ENCODE assay signal across 7 cellular contexts in genomic region chrX:119887721-119888425, GRCh38. TPM values are rescaled to one million over a fixed set of nuclear protein-coding genes. Genes with fewer than 3 reads are reported as not detected.
DNase-seq lines count a peak whose midpoint lies in the region; ATAC-seq and TF ChIP-seq lines count a peak whose summit lies in the region.

No MANE protein-coding gene starts in this region.

- H3K9ac ChIP-seq in neural progenitor cell = no peak overlapping the region

- H3K27me3 Mint-ChIP-seq in activated T-helper 1 cell treated with anti-CD3 and anti-CD28 coated beads, Interleukin-12 subunit alpha, Interleukin-12 subunit beta, Interleukin-2, Interleukin-4 antibody, amounts not matched to agents 30 ng/mL and 10 ng/mL and 1 ng/mL, durations not matched to agents 14 hours and 24 hours and 36 hours (ENCODE audit: insufficient read depth) = no peaks in the 10 kb centered on the region
- H3K27me3 Mint-ChIP-seq in neural progenitor cell (ENCODE audit: insufficient read depth, low read depth) = peaks cover 10% of the 10 kb centered on the region

- no peak overlapping the region for H3K27ac Mint-ChIP-seq in activated T-helper 1 cell treated with anti-CD3 and anti-CD28 coated beads, Interleukin-12 subunit alpha, Interleukin-12 subunit beta, Interleukin-2, Interleukin-4 antibody, amounts not matched to agents 30 ng/mL and 10 ng/mL and 1 ng/mL, durations not matched to agents 14 hours and 24 hours and 36 hours
- H3K27ac Mint-ChIP-seq in neural progenitor cell = no peak overlapping the region

- peak overlapping the region; percentile 74 for H3K4me2 ChIP-seq in neural progenitor cell

- H3K36me3 ChIP-seq in neural progenitor cell = no peaks in the 10 kb centered on the region
- H3K36me3 ChIP-seq in uterus = no peaks in the 10 kb centered on the region

- no peaks in the 10 kb centered on the region for H4K20me1 ChIP-seq in neural progenitor cell (ENCODE audit: low read depth)

- no peaks in the 10 kb centered on the region for H3K9me3 Mint-ChIP-seq in activated T-helper 1 cell treated with anti-CD3 and anti-CD28 coated beads, Interleukin-12 subunit alpha, Interleukin-12 subunit beta, Interleukin-2, Interleukin-4 antibody, amounts not matched to agents 30 ng/mL and 10 ng/mL and 1 ng/mL, durations not matched to agents 14 hours and 24 hours and 36 hours
- peaks cover 12% of the 10 kb centered on the region for H3K9me3 Mint-ChIP-seq in neural progenitor cell

- peak overlapping the region; percentile 79 for H2AFZ ChIP-seq in neural progenitor cell (replicated peaks)

- no peaks in the 10 kb centered on the region for H3F3A ChIP-seq in neural progenitor cell (ENCODE audit: low read depth)

- H3K4me1 ChIP-seq in neural progenitor cell (no peaks in the 10 kb centered on the region), uterus (no peaks in the 10 kb centered on the region)

- no peak for TF ChIP-seq POLR2A in uterus (IDR thresholded peaks at IDR 0.05)

- peaks cover 6% of the 10 kb centered on the region for H3K4me1 Mint-ChIP-seq in activated T-helper 1 cell treated with anti-CD3 and anti-CD28 coated beads, Interleukin-12 subunit alpha, Interleukin-12 subunit beta, Interleukin-2, Interleukin-4 antibody, amounts not matched to agents 30 ng/mL and 10 ng/mL and 1 ng/mL, durations not matched to agents 14 hours and 24 hours and 36 hours (ENCODE audit: low read depth)
- no peaks in the 10 kb centered on the region for H3K4me1 Mint-ChIP-seq in neural progenitor cell

- no peaks in the 10 kb centered on the region for H3K79me2 ChIP-seq in neural progenitor cell (ENCODE audit: low read depth)

- no peaks in the 10 kb centered on the region for H3K36me3 Mint-ChIP-seq in activated T-helper 1 cell treated with anti-CD3 and anti-CD28 coated beads, Interleukin-12 subunit alpha, Interleukin-12 subunit beta, Interleukin-2, Interleukin-4 antibody, amounts not matched to agents 30 ng/mL and 10 ng/mL and 1 ng/mL, durations not matched to agents 14 hours and 24 hours and 36 hours (ENCODE audit: low read depth)
- H3K36me3 Mint-ChIP-seq in neural progenitor cell = no peaks in the 10 kb centered on the region

- no peaks in the 10 kb centered on the region for H3K9me3 ChIP-seq in neural progenitor cell (ENCODE audit: low read depth)
- H3K9me3 ChIP-seq in uterus = no peaks in the 10 kb centered on the region

- peak; percentile 17 for DNase-seq in OCI-M1 (lab: John Stamatoyannopoulos, UW)
- peak; percentile 34 for DNase-seq in activated T-helper 1 cell treated with anti-CD3 and anti-CD28 coated beads, Interleukin-12 subunit alpha, Interleukin-12 subunit beta, Interleukin-2, Interleukin-4 antibody, amounts not matched to agents 30 ng/mL and 10 ng/mL and 1 ng/mL, durations not matched to agents 14 hours and 24 hours and 36 hours (ENCODE audit: low spot score)
- DNase-seq in fibroblast of pulmonary artery (ENCODE audit: low read depth) = peak; percentile 52
- DNase-seq in neural progenitor cell (ENCODE audit: low spot score) = peak; percentile 83
- peak; percentile 24 to 37 for DNase-seq in uterus

- H3K4me3 Mint-ChIP-seq in activated T-helper 1 cell treated with anti-CD3 and anti-CD28 coated beads, Interleukin-12 subunit alpha, Interleukin-12 subunit beta, Interleukin-2, Interleukin-4 antibody, amounts not matched to agents 30 ng/mL and 10 ng/mL and 1 ng/mL, durations not matched to agents 14 hours and 24 hours and 36 hours = peak overlapping the region; percentile 5
- H3K4me3 Mint-ChIP-seq in neural progenitor cell = peak overlapping the region; percentile 78

- H3K27ac ChIP-seq in neural progenitor cell (no peak overlapping the region), uterus (no peak overlapping the region)

- TF ChIP-seq CTCF in fibroblast of pulmonary artery (IDR thresholded peaks at IDR 0.05; ENCODE audit: low read length, missing control alignments) (peak; percentile 55), neural progenitor cell (IDR thresholded peaks at IDR 0.05) (peak; percentile 63), uterus (IDR thresholded peaks at IDR 0.05) (peak in 3 of 4 experiments; percentile 7 to 28 (median 17))

- intact Hi-C loops in activated T-helper 1 cell treated with anti-CD3 and anti-CD28 coated beads, Interleukin-12 subunit alpha, Interleukin-12 subunit beta, Interleukin-2, Interleukin-4 antibody, amounts not matched to agents 30 ng/mL and 10 ng/mL and 1 ng/mL, durations not matched to agents 14 hours and 24 hours and 36 hours (cut with micrococcal nuclease) = no loop called here
- intact Hi-C loops in uterus (cut with DNase I; ENCODE audit: low total_unique reads) = no loop called here

- peak; percentile 81 for ATAC-seq in GM18498 (IDR thresholded peaks at IDR 0.05; ENCODE audit: unreplicated experiment)
- peak; percentile 74 for ATAC-seq in HG03280 (IDR thresholded peaks at IDR 0.05; ENCODE audit: unreplicated experiment)

- H3K27me3 ChIP-seq in neural progenitor cell = no peaks in the 10 kb centered on the region
- H3K27me3 ChIP-seq in uterus = no peaks in the 10 kb centered on the region

- peak overlapping the region; percentile 37 for H3K4me3 ChIP-seq in fibroblast of pulmonary artery (replicated peaks; ENCODE audit: low read depth, low read length)
- peak overlapping the region; percentile 52 for H3K4me3 ChIP-seq in neural progenitor cell
- peak overlapping the region in 1 of 2 donors; percentile 23 for H3K4me3 ChIP-seq in uterus

RNA-seq across cellular contexts. Expression of gene AKAP14, which starts 7.8 kb away (rescaled TPM):
- total RNA-seq in activated T-helper 1 cell treated with anti-CD3 and anti-CD28 coated beads, Interleukin-12 subunit alpha, Interleukin-12 subunit beta, Interleukin-2, Interleukin-4 antibody, amounts not matched to agents 30 ng/mL and 10 ng/mL and 1 ng/mL, durations not matched to agents 14 hours and 24 hours and 36 hours = not detected in 2 replicates
- total RNA-seq in neural progenitor cell (ENCODE audit: low replicate concordance) = not detected in 2 replicates
- under 1 TPM in 1 of 4 donors, not detected in 3; 0.97 TPM for total RNA-seq in uterus

RNA-seq across cellular contexts. Expression of gene NDUFA1, which starts 16.2 kb away (rescaled TPM):
- 71.2 and 72.8 TPM in 2 replicates for total RNA-seq in activated T-helper 1 cell treated with anti-CD3 and anti-CD28 coated beads, Interleukin-12 subunit alpha, Interleukin-12 subunit beta, Interleukin-2, Interleukin-4 antibody, amounts not matched to agents 30 ng/mL and 10 ng/mL and 1 ng/mL, durations not matched to agents 14 hours and 24 hours and 36 hours
- total RNA-seq in neural progenitor cell (ENCODE audit: low replicate concordance) (44.1 and 57.9 TPM in 2 replicates), uterus (100 to 1,000 TPM in 1 of 4 donors, 10 to 100 TPM in 2, 1 to 10 TPM in 1; 5.1 to 112 (median 33.7) TPM)

RNA-seq across cellular contexts. Expression of gene RNF113A, which starts 16.3 kb away (rescaled TPM):
- 28.8 and 29.7 TPM in 2 replicates for total RNA-seq in activated T-helper 1 cell treated with anti-CD3 and anti-CD28 coated beads, Interleukin-12 subunit alpha, Interleukin-12 subunit beta, Interleukin-2, Interleukin-4 antibody, amounts not matched to agents 30 ng/mL and 10 ng/mL and 1 ng/mL, durations not matched to agents 14 hours and 24 hours and 36 hours
- 10.9 and 11.3 TPM in 2 replicates for total RNA-seq in neural progenitor cell (ENCODE audit: low replicate concordance)
- total RNA-seq in uterus = 10 to 100 TPM in 2 of 4 donors, 1 to 10 TPM in 2; 6.2 to 15.1 (median 9.8) TPM

RNA-seq across cellular contexts. Expression of gene UPF3B, which starts 35.1 kb away (rescaled TPM):
- 11.0 and 13.0 TPM in 2 replicates for total RNA-seq in activated T-helper 1 cell treated with anti-CD3 and anti-CD28 coated beads, Interleukin-12 subunit alpha, Interleukin-12 subunit beta, Interleukin-2, Interleukin-4 antibody, amounts not matched to agents 30 ng/mL and 10 ng/mL and 1 ng/mL, durations not matched to agents 14 hours and 24 hours and 36 hours
- total RNA-seq in neural progenitor cell (ENCODE audit: low replicate concordance) (12.4 and 21.7 TPM in 2 replicates), uterus (1 to 10 TPM; 1.8 to 9.8 (median 2.7) TPM)

RNA-seq across cellular contexts. Expression of gene NKAP, which starts 55.7 kb away (rescaled TPM):
- 9.4 and 10.1 TPM in 2 replicates for total RNA-seq in activated T-helper 1 cell treated with anti-CD3 and anti-CD28 coated beads, Interleukin-12 subunit alpha, Interleukin-12 subunit beta, Interleukin-2, Interleukin-4 antibody, amounts not matched to agents 30 ng/mL and 10 ng/mL and 1 ng/mL, durations not matched to agents 14 hours and 24 hours and 36 hours
- total RNA-seq in neural progenitor cell (ENCODE audit: low replicate concordance) = 6.5 and 11.2 TPM in 2 replicates
- total RNA-seq in uterus = 10 to 100 TPM in 1 of 4 donors, 1 to 10 TPM in 3; 1.5 to 13.7 (median 5.9) TPM

Comparison
In these comparisons a context has a peak if more than half of its experiments do, and no peak if none do; other contexts are left out.
1. DNase-seq: peak in every context shown above with its lines; median percentile 83 in neural progenitor cell; 52 in fibroblast of pulmonary artery; 34 in activated T-helper 1 cell treated with anti-CD3 and anti-CD28 coated beads, Interleukin-12 subunit alpha, Interleukin-12 subunit beta, Interleukin-2, Interleukin-4 antibody, amounts not matched to agents 30 ng/mL and 10 ng/mL and 1 ng/mL, durations not matched to agents 14 hours and 24 hours and 36 hours; 30 in uterus; 17 in OCI-M1.